ENCODE assay signal across 8 cellular contexts in the genomic region with DNA sequence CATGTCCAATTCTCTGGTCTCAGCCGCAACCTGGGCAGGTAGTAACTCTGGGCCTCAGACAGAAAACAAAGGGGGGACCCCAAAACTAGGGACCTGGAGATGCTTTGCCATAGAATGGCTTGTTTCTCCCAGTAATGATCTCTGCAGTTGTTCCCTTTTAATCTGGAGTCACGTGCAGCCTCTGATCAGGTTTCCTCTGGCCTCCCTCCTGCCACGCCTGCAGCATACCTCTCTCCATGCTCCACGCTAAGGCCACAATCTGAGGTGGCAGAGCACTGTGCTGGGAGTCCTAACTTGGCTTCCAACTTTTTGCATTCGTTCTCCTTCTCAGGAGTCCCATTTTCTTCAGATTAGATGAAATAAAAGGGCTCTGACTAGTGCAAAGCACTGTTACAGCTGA. TPM values are rescaled to one million over a fixed set of nuclear protein-coding genes. Genes with fewer than 3 reads are reported as not detected.
DNase-seq lines count a peak whose midpoint lies in the region; ATAC-seq, FAIRE-seq and TF ChIP-seq lines count a peak whose summit lies in the region.

No MANE protein-coding gene starts in this region.

- no peak for TF ChIP-seq POLR2A in K562 (conservative IDR thresholded peaks at IDR 0.05)
- no peak for TF ChIP-seq POLR2A in thyroid gland (IDR thresholded peaks at IDR 0.05)

- H3K4me1 Mint-ChIP-seq in CD4-positive, alpha-beta memory T cell = peaks cover 31 to 46% (median 39%) of the 10 kb centered on the region in 4 donors

- no peaks in the 10 kb centered on the region for H3K27me3 ChIP-seq in CD4-positive, alpha-beta memory T cell (ENCODE audit: insufficient read depth, low read length)
- H3K27me3 ChIP-seq in Loucy (ENCODE audit: insufficient read depth, low read length, poor library complexity, severe bottlenecking) = no peaks in the 10 kb centered on the region
- no peaks in the 10 kb centered on the region for H3K27me3 ChIP-seq in K562 (ENCODE audit: control insufficient read depth in 2 of 2, insufficient read depth in 2 of 2, low read length in 2 of 2)
- H3K27me3 ChIP-seq in thyroid gland = no peaks in the 10 kb centered on the region

- H3K27me3 Mint-ChIP-seq in CD4-positive, alpha-beta memory T cell = no peaks in the 10 kb centered on the region

- peak overlapping the region; percentile 76 for H3K27ac ChIP-seq in CD4-positive, alpha-beta memory T cell (ENCODE audit: low read depth, low read length)
- H3K27ac ChIP-seq in K562 (ENCODE audit: extremely low read depth, low read depth, low read length) = peak overlapping the region; percentile 1; the same call in 1 of the 3 replicates
- H3K27ac ChIP-seq in thyroid gland = peak overlapping the region in 1 of 3 donors; percentile 77

- H3K27ac Mint-ChIP-seq in CD4-positive, alpha-beta memory T cell = peak overlapping the region; percentile 95 to 98 (median 96)

- H3K9me2 ChIP-seq in Loucy (replicated peaks; ENCODE audit: low read depth, low read length) = no peaks in the 10 kb centered on the region

- no peak for DNase-seq in CD4-positive, alpha-beta memory T cell
- DNase-seq in K562 (ENCODE audit: extremely low read depth in 1 of 4, low spot score in 3 of 4) (peak in 2 of 4 experiments; percentile 17 to 37), left lobe of liver (ENCODE audit: low spot score) (no peak), thyroid gland (no peak), COLO829 (ENCODE audit: low spot score) (no peak), GM20000 (ENCODE audit: low spot score) (no peak)
- DNase-seq in stimulated activated CD4-positive, alpha-beta T cell treated with anti-CD3 and anti-CD28 coated beads, Interleukin-2, amount 100 ng/mL, for 24 hours = no peak

- H4K20me1 ChIP-seq in Loucy (ENCODE audit: insufficient read depth, low read length, poor library complexity, severe bottlenecking) (peaks cover 64% of the 10 kb centered on the region), K562 (replicated peaks; ENCODE audit: control insufficient read depth, insufficient read depth, low read length) (peaks cover 50% of the 10 kb centered on the region)

- H2AFZ ChIP-seq in Loucy (ENCODE audit: low read length) (no peak overlapping the region), K562 (ENCODE audit: low read depth, low read length) (no peak overlapping the region)

- H3K9ac ChIP-seq in Loucy (ENCODE audit: low read depth, low read length, poor library complexity, severe bottlenecking) (peak overlapping the region; percentile 97), K562 (ENCODE audit: insufficient read depth in 1 of 2, low read depth in 2 of 2, low read length in 2 of 2) (peak overlapping the region; percentile 92 to 95; a peak in 3 of 4 replicates)

- H3K9me3 Mint-ChIP-seq in CD4-positive, alpha-beta memory T cell = no peaks in the 10 kb centered on the region

- POLR2A ChIA-PET in CD4-positive, alpha-beta memory T cell (lab: Charles Lee; ENCODE audit: partially characterized antibody) = interaction anchor here (1.1 to 4.3 kb wide), 5 partner anchors 11 to 466 kb away, joined by 3 to 40 read pairs (median 10); a partner anchor contains a TSS
- POLR2A ChIA-PET in K562 (lab: Yijun Ruan, JAX) = interaction anchor here (0.5 to 5.4 kb wide), 17 partner anchors 9 to 471 kb away, joined by 3 to 82 read pairs (median 3); no protein-coding TSS in a partner anchor

- WGBS in K562 (ENCODE audit: insufficient coverage, low coverage, missing lambda C conversion rate) = 3% methylated on average over 5 of the region's 5 CpGs
- WGBS in thyroid gland, 2 donors = 60 to 64% methylated on average over 4 to 5 of the region's 5 CpGs

- H3K4me2 ChIP-seq in Loucy (ENCODE audit: low read depth, low read length, poor library complexity, severe bottlenecking) = peak overlapping the region; percentile 99
- H3K4me2 ChIP-seq in K562 (ENCODE audit: insufficient read depth, low read length) = peak overlapping the region; percentile 90

- H3K36me3 ChIP-seq in CD4-positive, alpha-beta memory T cell (ENCODE audit: insufficient read depth, low read length) = peaks cover 29% of the 10 kb centered on the region
- H3K36me3 ChIP-seq in Loucy (ENCODE audit: insufficient read depth, low read length) = peaks cover 32% of the 10 kb centered on the region
- peaks cover 60% of the 10 kb centered on the region for H3K36me3 ChIP-seq in K562 (ENCODE audit: control insufficient read depth, insufficient read depth, low read length)
- H3K36me3 ChIP-seq in thyroid gland = peaks cover 26 to 29% of the 10 kb centered on the region in 2 donors

- ATAC-seq in K562 (peak; percentile 37), left lobe of liver (peak; percentile 38)

- intact Hi-C loops in CD4-positive, alpha-beta memory T cell (cut with micrococcal nuclease) = loop anchor here (5.0 kb wide), 3 partner anchors 392 to 1403 kb away; a partner anchor contains a TSS
- intact Hi-C loops in K562 (cut with micrococcal nuclease) (no loop called here), thyroid gland (cut with DNase I) (no loop called here)

- in situ Hi-C loops in K562 (cut with MboI) = no loop called here

- BruUV-seq in K562 (replicated peaks; lab: Mats Ljungman, UMichigan) = TSS peak; percentile 32

- H3K36me3 Mint-ChIP-seq in CD4-positive, alpha-beta memory T cell = peaks cover 26 to 55% of the 10 kb centered on the region in 2 donors

- no peak for FAIRE-seq in K562 (lab: Jason Lieb, UNC)

- no peak for TF ChIP-seq RAD21 in K562 (CRISPR knock-in tag; conservative IDR thresholded peaks at IDR 0.05 in 1 of 2, IDR thresholded peaks at IDR 0.05 in 1 of 2)

- H3K9me3 ChIP-seq in CD4-positive, alpha-beta memory T cell (ENCODE audit: control insufficient read depth in 1 of 2, low read length in 2 of 2) = no peaks in the 10 kb centered on the region
- H3K9me3 ChIP-seq in Loucy (ENCODE audit: insufficient read depth, low read depth, low read length) (no peaks in the 10 kb centered on the region), K562 (replicated peaks; ENCODE audit: control insufficient read depth, insufficient read depth, low read depth, low read length) (no peaks in the 10 kb centered on the region), thyroid gland (no peaks in the 10 kb centered on the region)

- peak overlapping the region; percentile 90 to 99 (median 92) for H3K4me3 Mint-ChIP-seq in CD4-positive, alpha-beta memory T cell

- TF ChIP-seq CTCF in Loucy (conservative IDR thresholded peaks at IDR 0.05; ENCODE audit: low read length) = no peak
- TF ChIP-seq CTCF in K562 (IDR thresholded peaks at IDR 0.05 in 2 of 3, conservative IDR thresholded peaks at IDR 0.05 in 1 of 3; ENCODE audit: insufficient read depth in 2 of 3, low read depth in 1 of 3, low read length in 3 of 3) = no peak
- TF ChIP-seq CTCF in thyroid gland (IDR thresholded peaks at IDR 0.05) = no peak
- no peak for TF ChIP-seq CTCF in GM20000 (IDR thresholded peaks at IDR 0.05; ENCODE audit: extremely low read depth, missing control alignments)

- peak overlapping the region; percentile 31 to 87 for H3K4me3 ChIP-seq in CD4-positive, alpha-beta memory T cell (ENCODE audit: low read length in 2 of 2)
- H3K4me3 ChIP-seq in Loucy (ENCODE audit: low read length, poor library complexity, severe bottlenecking) (peak overlapping the region; percentile 89), K562 (peak overlapping the region; percentile 91), thyroid gland (replicated peaks in 1 of 3) (peak overlapping the region in 2 of 3 donors; percentile 9 to 88)

- TF ChIP-seq EP300 in K562 (IDR thresholded peaks at IDR 0.05; ENCODE audit: low read length) = no peak

- CTCF ChIA-PET in CD4-positive, alpha-beta memory T cell (lab: Charles Lee; ENCODE audit: partially characterized antibody) = interaction anchor here (1.2 to 1.9 kb wide), 4 partner anchors 11 to 34 kb away, joined by 3 to 5 read pairs (median 3); no protein-coding TSS in a partner anchor
- CTCF ChIA-PET in K562 (lab: Yijun Ruan, JAX; ENCODE audit: low intra/inter-chr PET ratio) = no interaction called here

- peaks cover 16% of the 10 kb centered on the region for H3K9me1 ChIP-seq in K562 (ENCODE audit: control insufficient read depth, insufficient read depth, low read length)

- H3K79me2 ChIP-seq in Loucy (ENCODE audit: insufficient read depth, low read length) = peaks cover 71% of the 10 kb centered on the region
- peaks cover 70% of the 10 kb centered on the region for H3K79me2 ChIP-seq in K562 (ENCODE audit: control insufficient read depth, insufficient read depth, low read length)

- H3F3A ChIP-seq in Loucy (ENCODE audit: low read depth) = no peaks in the 10 kb centered on the region

- H3K4me1 ChIP-seq in CD4-positive, alpha-beta memory T cell (ENCODE audit: insufficient read depth, low read length) = peaks cover 38% of the 10 kb centered on the region
- H3K4me1 ChIP-seq in Loucy (ENCODE audit: insufficient read depth, low read length, poor library complexity, severe bottlenecking) = peaks cover 48% of the 10 kb centered on the region
- peaks cover 22 to 24% of the 10 kb centered on the region in 2 experiments; a peak in 4 of 5 replicates for H3K4me1 ChIP-seq in K562 (replicated peaks in 1 of 2; ENCODE audit: control insufficient read depth in 2 of 2, insufficient read depth in 2 of 2, low read length in 2 of 2)
- H3K4me1 ChIP-seq in thyroid gland = peaks cover 20 to 25% of the 10 kb centered on the region in 2 donors

TF ChIP-seq in K562, 482 proteins besides CTCF, POLR2A, EP300 and RAD21 (continues in another document):
- TF ChIP-seq HOXB6 (CRISPR knock-in tag; IDR thresholded peaks at IDR 0.05; ENCODE audit: borderline replicate concordance) (0 out of 2 replicates have a peak, but pooled peaks have one; percentile 32), CBFA2T3 (IDR thresholded peaks at IDR 0.05) (no peak)

RNA-seq across cellular contexts. Expression of a gene that starts 1.9 kb away (rescaled TPM):
- 100 to 1,000 TPM; 240 TPM for total RNA-seq in CD4-positive, alpha-beta memory T cell
- 10 to 100 TPM; 17.2 to 40.5 TPM for polyA plus RNA-seq in CD4-positive, alpha-beta memory T cell
- 568 TPM in 2 replicates for total RNA-seq in K562 (2011; cell fraction: chromatin; rRNA removed; ENCODE audit: low replicate concordance)
- 333 and 358 TPM in 2 replicates for total RNA-seq in K562 (2011; cell fraction: nucleolus; rRNA removed)
- total RNA-seq in K562 (2011; cell fraction: nucleoplasm; rRNA removed) = 368 and 413 TPM in 2 replicates
- 207 and 244 TPM in 2 replicates for total RNA-seq in K562 (2014; rRNA removed)
- 212 and 220 TPM in 2 replicates for total RNA-seq in K562 (2014; rRNA removed; fragmentation: Illumina TruSeq; extraction: Trizol)
- total RNA-seq in K562 (2015; rRNA removed; fragmentation: Illumina TruSeq; extraction: Trizol) = 169 and 175 TPM in 2 replicates
- total RNA-seq in K562 (2021) = 520 and 526 TPM in 2 replicates
- polyA plus RNA-seq in K562 (2011; rRNA removed) = 145 and 147 TPM in 2 replicates
- polyA plus RNA-seq in K562 (2011; cell fraction: cytosol; rRNA removed) = 136 and 188 TPM in 2 replicates
- polyA plus RNA-seq in K562 (2011; cell fraction: nucleus; rRNA removed) = 574 and 790 TPM in 2 replicates
- 240 and 315 TPM in 2 replicates for polyA plus RNA-seq in K562 (2012)
- 369 and 413 TPM in 2 replicates for polyA plus RNA-seq in K562 (2014; fragmentation: Illumina TruSeq; extraction: Trizol)
- 10 to 100 TPM; 77.7 to 88.4 TPM for polyA plus RNA-seq in K562 (2014; fragmentation: Nextera tagmentation; extraction: Ambion mirVana)
- 264 and 303 TPM in 2 replicates for polyA plus RNA-seq in K562 (2014; rRNA removed)
- 134 and 150 TPM in 2 replicates for polyA minus RNA-seq in K562 (2011; rRNA and poly(A)+ RNA removed)
- 197 and 243 TPM in 2 replicates for polyA minus RNA-seq in K562 (2011; cell fraction: cytosol; rRNA and poly(A)+ RNA removed)
- 113 and 158 TPM in 2 replicates for polyA minus RNA-seq in K562 (2011; cell fraction: nucleus; rRNA and poly(A)+ RNA removed)
- 109 TPM for total RNA-seq in left lobe of liver
- 100 to 1,000 TPM in 3 of 4 donors, 10 to 100 TPM in 1; 81.1 to 143 (median 107) TPM for total RNA-seq in thyroid gland
